Comparison of ENCODE assay signal across 8 cellular contexts in the genomic region with DNA sequence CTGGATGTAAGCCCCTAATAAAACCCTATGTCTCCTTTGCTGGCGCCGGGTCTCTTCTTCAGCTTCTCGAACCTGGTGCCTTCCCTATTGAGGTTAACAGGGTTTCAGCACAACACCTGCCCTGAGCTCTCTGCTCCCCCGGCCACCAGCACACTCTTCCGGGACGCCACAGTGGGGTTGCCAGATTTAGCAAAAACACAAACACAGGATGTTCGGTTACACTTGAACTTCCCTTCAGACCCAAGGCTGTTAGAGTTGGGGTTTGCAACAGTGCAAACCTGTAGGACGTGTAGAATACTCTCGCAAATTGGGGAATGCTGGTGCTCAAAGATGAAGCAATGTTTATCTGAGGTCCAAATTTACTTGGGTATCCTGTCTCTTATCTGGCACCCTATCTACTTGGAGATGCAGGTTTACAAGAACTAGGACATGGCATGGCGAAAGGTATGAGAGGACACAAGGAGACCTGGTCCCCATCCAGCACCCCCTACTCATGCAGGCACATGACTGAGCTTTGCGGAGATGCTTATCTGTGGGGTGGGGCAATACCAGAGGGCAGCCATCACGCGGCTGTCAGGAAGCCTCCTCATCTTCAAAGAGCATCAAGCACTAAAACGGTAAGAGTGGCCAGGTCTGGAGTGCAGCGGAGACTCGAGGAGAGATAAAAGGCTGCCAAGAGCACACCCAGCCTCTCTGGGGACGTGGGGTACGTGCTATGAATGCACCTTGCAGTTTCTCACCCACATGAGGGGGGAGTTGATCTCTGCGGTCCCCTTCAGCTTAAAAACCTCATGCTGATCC. TPM values are rescaled to one million over a fixed set of nuclear protein-coding genes. Genes with fewer than 3 reads are reported as not detected.
A peak's percentile ranks its signal among the peaks of the same experiment; 100 is the strongest.
DNase-seq lines count a peak whose midpoint lies in the region; ATAC-seq and TF ChIP-seq lines count a peak whose summit lies in the region.

No MANE protein-coding gene starts in this region.

- H3K9me3 ChIP-seq in lung (ENCODE audit: control insufficient read depth in 2 of 2, insufficient read depth in 1 of 2, low read length in 1 of 2) (no peaks in the 10 kb centered on the region), neuronal stem cell (replicated peaks in 1 of 2; ENCODE audit: control insufficient read depth in 2 of 2, insufficient read depth in 1 of 2, low read depth in 1 of 2, low read length in 2 of 2) (no peaks in the 10 kb centered on the region)

- H4K8ac ChIP-seq in neuronal stem cell (ENCODE audit: low read depth, low read length): no peak overlapping the region

- H3K79me1 ChIP-seq in neuronal stem cell (ENCODE audit: low read depth, low read length): peaks cover 23% of the 10 kb centered on the region

- H3K18ac ChIP-seq in neuronal stem cell (ENCODE audit: low read length): no peak overlapping the region

- TF ChIP-seq CTCF in lung (IDR thresholded peaks at IDR 0.05; ENCODE audit: control extremely low read depth, extremely low read depth): no peak

- no peak overlapping the region for H4K91ac ChIP-seq in neuronal stem cell (ENCODE audit: low read depth, low read length, poor library complexity)

- 16 to 23% methylated on average over 19 of the region's 19 CpGs for WGBS in lung, 2 donors
- no CpG with 5 or more reads among the region's 19 CpGs for WGBS in neuronal stem cell (ENCODE audit: extremely low coverage in 2 of 2, insufficient read length in 2 of 2, insufficient replicate concordance in 1 of 2), 2 donors

- no peak overlapping the region for H2AK5ac ChIP-seq in neuronal stem cell (ENCODE audit: low read depth, low read length)

- DNase-seq in T-helper 9 cell: peak; percentile 28
- peak; percentile 30 for DNase-seq in lung (ENCODE audit: low spot score)
- no peak for DNase-seq in neuronal stem cell (ENCODE audit: low spot score)
- no peak for DNase-seq in nucleus accumbens (lab: John Stamatoyannopoulos, UW)
- DNase-seq in glomerular visceral epithelial cell (ENCODE audit: extremely low spot score): no peak
- no peak for DNase-seq in midbrain (lab: John Stamatoyannopoulos, UW)

- H2BK15ac ChIP-seq in neuronal stem cell (ENCODE audit: low read length): no peak overlapping the region

- no peaks in the 10 kb centered on the region for H3K36me3 ChIP-seq in lung (ENCODE audit: control insufficient read depth in 2 of 2, insufficient read depth in 2 of 2, low read length in 2 of 2)
- peaks cover 0 to 2% of the 10 kb centered on the region in 2 donors for H3K36me3 ChIP-seq in neuronal stem cell (replicated peaks in 1 of 2; ENCODE audit: control insufficient read depth in 2 of 2, insufficient read depth in 2 of 2, low read length in 2 of 2)

- no peak overlapping the region for H3K14ac ChIP-seq in neuronal stem cell (ENCODE audit: low read length)

- H2AFZ ChIP-seq in neuronal stem cell (ENCODE audit: low read length): no peak overlapping the region

- no peaks in the 10 kb centered on the region for H3K27me3 ChIP-seq in lung (ENCODE audit: control insufficient read depth, insufficient read depth)
- H3K27me3 ChIP-seq in neuronal stem cell (ENCODE audit: control insufficient read depth in 3 of 3, insufficient read depth in 3 of 3, low read depth in 1 of 3, low read length in 3 of 3): no peaks in the 10 kb centered on the region

- H3K27ac ChIP-seq in lung (ENCODE audit: low read depth in 1 of 2, low read length in 1 of 2) (no peak overlapping the region), neuronal stem cell (replicated peaks; ENCODE audit: low read length) (no peak overlapping the region)

- H3K4me1 ChIP-seq in lung (ENCODE audit: control insufficient read depth in 2 of 2, insufficient read depth in 2 of 2, low read length in 2 of 2) (peaks cover 0 to 15% of the 10 kb centered on the region in 2 donors), neuronal stem cell (ENCODE audit: control insufficient read depth in 2 of 2, insufficient read depth in 1 of 2, low read depth in 1 of 2, low read length in 2 of 2) (peaks cover 17 to 29% of the 10 kb centered on the region in 2 donors)

- H2BK120ac ChIP-seq in neuronal stem cell (ENCODE audit: low read depth, low read length): no peak overlapping the region

- no peak overlapping the region for H3K4me2 ChIP-seq in neuronal stem cell (ENCODE audit: insufficient read depth, low read length, poor library complexity, severe bottlenecking)

- H3K23ac ChIP-seq in neuronal stem cell (ENCODE audit: low read depth, low read length, poor library complexity): no peak overlapping the region

- H2BK12ac ChIP-seq in neuronal stem cell (ENCODE audit: low read length): no peak overlapping the region

- H3K4me3 ChIP-seq in lung: no peak overlapping the region
- no peak overlapping the region for H3K4me3 ChIP-seq in neuronal stem cell (ENCODE audit: low read length in 2 of 2)

- H3K4ac ChIP-seq in neuronal stem cell (ENCODE audit: low read length): no peak overlapping the region

- H3K9ac ChIP-seq in neuronal stem cell (ENCODE audit: low read depth, low read length, poor library complexity): no peak overlapping the region

- no peak overlapping the region for H2BK5ac ChIP-seq in neuronal stem cell (ENCODE audit: low read length)

- peak; percentile 81 for ATAC-seq in GM18867 (IDR thresholded peaks at IDR 0.05; ENCODE audit: unreplicated experiment)
- peak; percentile 70 for ATAC-seq in HG02870 (IDR thresholded peaks at IDR 0.05; ENCODE audit: unreplicated experiment)
- ATAC-seq in lung (ENCODE audit: insufficient read depth, low FRiP score): no peak

RNA-seq across cellular contexts. Expression of gene SDK2, which starts 52.8 kb away (rescaled TPM):
- total RNA-seq in lung: 10 to 100 TPM in 1 of 2 donors, 1 to 10 TPM in 1; 7.2 to 41.7 TPM
- polyA plus RNA-seq in lung: 1 to 10 TPM in 1 of 2 donors, under 1 TPM in 1; 0.91 to 1.5 TPM
- polyA plus RNA-seq in neuronal stem cell (2013, experiment 1 of 2): 31.6 TPM
- 34.6 TPM for polyA plus RNA-seq in neuronal stem cell (2013, experiment 2 of 2)

Comparison
In these comparisons a context has a peak if more than half of its experiments do, and no peak if none do; other contexts are left out.
1. DNase-seq: peak in T-helper 9 cell (single experiment) and lung (single experiment); none in neuronal stem cell (single experiment), nucleus accumbens (0 of 56), glomerular visceral epithelial cell (single experiment) and midbrain (single experiment).